In genomic region chr2:73926493-73927327, GRCh38 we compare ENCODE assay signal across 8 cellular contexts. TPM values are rescaled to one million over a fixed set of nuclear protein-coding genes. Genes with fewer than 3 reads are reported as not detected.
DNase-seq lines count a peak whose midpoint lies in the region; ATAC-seq, FAIRE-seq and TF ChIP-seq lines count a peak whose summit lies in the region.

Gene DGUOK (plus strand): TSS chr2:73926880. CDS start chr2:73926911, 31 bp downstream.

- peaks cover 30% of the 10 kb centered on the region for H4K20me1 ChIP-seq in OCI-LY3 (ENCODE audit: insufficient read depth, low read length)

- no peaks in the 10 kb centered on the region for H3K9me3 ChIP-seq in OCI-LY3 (ENCODE audit: insufficient read depth, low read length)
- H3K9me3 ChIP-seq in mesodermal cell (ENCODE audit: control insufficient read depth, low read length): peaks cover 4% of the 10 kb centered on the region

- H3K27me3 ChIP-seq in OCI-LY3 (ENCODE audit: low read depth, low read length): no peaks in the 10 kb centered on the region

- peak within 1 kb of the TSS; percentile 93 for H3K4me3 ChIP-seq in OCI-LY3 (ENCODE audit: low read length)
- peak within 1 kb of the TSS; percentile 86 for H3K4me3 ChIP-seq in mesodermal cell (ENCODE audit: extremely low read depth, insufficient read depth, low read length, poor library complexity, severe bottlenecking)

- H3K27ac ChIP-seq in OCI-LY3 (ENCODE audit: low read length) (peak within 1 kb of the TSS; percentile 78), mesodermal cell (ENCODE audit: low read depth, low read length, severe bottlenecking) (peak within 1 kb of the TSS; percentile 97)

- H3K36me3 ChIP-seq in OCI-LY3 (replicated peaks; ENCODE audit: low read depth, low read length) (peaks cover 3% of the 10 kb centered on the region), mesodermal cell (ENCODE audit: control insufficient read depth, insufficient read depth, low read length) (peaks cover 23% of the 10 kb centered on the region)

- H2AFZ ChIP-seq in OCI-LY3 (ENCODE audit: low read depth, low read length): peak within 1 kb of the TSS; percentile 82

- DNase-seq in D341Med (ENCODE audit: low spot score) (peak; percentile 94), HuH-7 (ENCODE audit: low spot score) (peak; percentile 89)
- DNase-seq in activated CD8-positive, alpha-beta memory T cell treated with anti-CD3 and anti-CD28 coated beads, Interleukin-2, amount 50 U/mL, for 48 hours: peak; percentile 94
- peak; percentile 90 to 96 for DNase-seq in stimulated activated CD8-positive, alpha-beta memory T cell treated with anti-CD3 and anti-CD28 coated beads, Interleukin-15, amount 100 ng/mL, for 4 hours (ENCODE audit: low read depth in 2 of 2)

- peaks cover 34% of the 10 kb centered on the region for H3K4me1 ChIP-seq in OCI-LY3 (ENCODE audit: low read length)
- H3K4me1 ChIP-seq in mesodermal cell (ENCODE audit: control insufficient read depth, insufficient read depth, low read length, poor library complexity, severe bottlenecking): peaks cover 16% of the 10 kb centered on the region

- H3K4me2 ChIP-seq in OCI-LY3 (ENCODE audit: low read length): peak within 1 kb of the TSS; percentile 93

- ATAC-seq in GM21515 (IDR thresholded peaks at IDR 0.05; ENCODE audit: unreplicated experiment): peak; percentile 97

- 0% methylated on average over 44 to 46 of the region's 50 CpGs for WGBS in mesodermal cell (ENCODE audit: insufficient coverage in 2 of 2), 2 experiments

- no peak for TF ChIP-seq CTCF in OCI-LY3 (IDR thresholded peaks at IDR 0.05; ENCODE audit: low read depth, low read length)

- H3K9ac ChIP-seq in OCI-LY3 (ENCODE audit: low read length): peak within 1 kb of the TSS; percentile 94

- FAIRE-seq in endometrium (lab: Jason Lieb, UNC): peak; percentile 98

- H3K79me2 ChIP-seq in OCI-LY3 (ENCODE audit: low read length): peaks cover 49% of the 10 kb centered on the region

RNA-seq across cellular contexts. Expression of gene DGUOK, which starts in this region (rescaled TPM):
- 138 TPM for polyA plus RNA-seq in mesodermal cell (2013, experiment 1 of 2)
- 116 TPM for polyA plus RNA-seq in mesodermal cell (2013, experiment 2 of 2)

Comparison
In these comparisons a context has a peak if more than half of its experiments do, and no peak if none do; other contexts are left out.
1. Peak in every context shown above with its lines: DNase-seq, ATAC-seq, H3K4me3 ChIP-seq and H3K27ac ChIP-seq.